Comparison of ENCODE assay signal across 27 cellular contexts in the genomic region with DNA sequence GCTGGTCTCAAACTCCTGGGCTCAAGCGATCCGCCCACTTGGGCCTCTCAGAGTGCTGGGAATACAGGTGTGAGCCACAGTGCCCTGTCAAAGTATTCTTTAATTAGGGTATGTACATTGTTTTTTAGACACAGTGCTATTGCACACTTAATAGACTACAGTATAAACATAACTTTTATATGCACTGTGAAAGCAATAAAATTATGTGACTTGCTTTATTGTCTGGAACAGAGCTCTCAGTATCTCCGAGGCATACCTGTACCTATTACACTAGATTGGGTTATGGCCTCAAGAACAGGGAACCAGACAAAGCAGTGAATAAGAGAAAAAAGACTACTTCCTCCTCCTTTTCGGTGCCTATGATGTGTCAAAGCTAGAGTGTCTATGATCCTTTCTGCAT. TPM values are rescaled to one million over a fixed set of nuclear protein-coding genes. Genes with fewer than 3 reads are reported as not detected.
"Had no signal": no experiment of that assay in that cellular context is flagged by ENCODE, and none has a peak within 500 bp of the region (broad histone marks: within the 10 kb centered on the region; RNA-seq: fewer than 3 reads in every experiment).

No MANE protein-coding gene starts in this region.

- H3K4me2 ChIP-seq: SK-N-SH had no signal

- DNase-seq: activated CD4-positive, alpha-beta T cell treated with anti-CD3 and anti-CD28 coated beads for 48 hours; activated CD4-positive, alpha-beta T cell treated with anti-CD3 and anti-CD28 coated beads, Interleukin-2, amount 50 U/mL, for 4 hours; activated CD4-positive, CD25-positive, alpha-beta regulatory T cell treated with anti-CD3 and anti-CD28 coated beads, Interleukin-2, amount 50 U/mL, for 72 hours; activated CD8-positive, alpha-beta memory T cell treated with anti-CD3 and anti-CD28 coated beads, Interleukin-2, amount 50 U/mL, for 48 hours; activated CD8-positive, alpha-beta T cell treated with anti-CD3 and anti-CD28 coated beads, Interleukin-2, amount 10 ng/mL, durations not matched to agents 7 days and 5 days; activated naive CD4-positive, alpha-beta T cell treated with anti-CD3 and anti-CD28 coated beads, Interleukin-2, amount 50 U/mL, for 16 hours; activated naive CD8-positive, alpha-beta T cell treated with anti-CD3 and anti-CD28 coated beads, Interleukin-2, amount 10 ng/mL, durations not matched to agents 7 days and 5 days; activated T-cell treated with anti-CD3 and anti-CD28 coated beads, Interleukin-2, amount 50 U/mL, for 1 hour; adrenal gland; aorta; caudate nucleus; NCI-H1092 treated with DMSO at 0.1 percent for 48 hours; NCI-H1417 treated with DMSO at 0.1 percent for 48 hours; NCI-H1694; NCI-H2029; NCI-H345; NCI-H510A; NCI-H526 treated with DMSO at 0.1 percent for 48 hours; NCI-H82; Peyer's patch; Right ventricle myocardium superior; SJCRH30; SK-N-SH; SW 1271 had no signal

- H3K9me3 ChIP-seq: adrenal gland, breast epithelium, Peyer's patch, SJCRH30, SK-N-SH had no signal

- H3K27ac ChIP-seq: adrenal gland, breast epithelium, Peyer's patch, RWPE1, SJCRH30 had no signal

- H3K4me3 ChIP-seq: adrenal gland, breast epithelium, Peyer's patch, SJCRH30 had no signal

- H3K36me3 ChIP-seq: adrenal gland, breast epithelium, Peyer's patch, SJCRH30 had no signal

- H3K9me2 ChIP-seq: SK-N-SH had no signal

- H3K9ac ChIP-seq: SK-N-SH had no signal

- H3K27me3 ChIP-seq: adrenal gland, breast epithelium, Peyer's patch, SJCRH30 had no signal

- H3K4me1 ChIP-seq: adrenal gland, breast epithelium, Peyer's patch had no signal

RNA-seq across cellular contexts. Expression of a gene that starts 13.1 kb away (rescaled TPM):
- total RNA-seq: activated CD8-positive, alpha-beta T cell treated with anti-CD3 and anti-CD28 coated beads, Interleukin-2, amount 10 ng/mL, durations not matched to agents 7 days and 5 days; activated naive CD8-positive, alpha-beta T cell treated with anti-CD3 and anti-CD28 coated beads, Interleukin-2, amount 10 ng/mL, durations not matched to agents 7 days and 5 days; Right ventricle myocardium superior; SJCRH30; T-helper 1 cell treated with Interleukin-12 subunit alpha and Interleukin-12 subunit beta and Interleukin-4 antibody, amounts not matched to agents 30 ng/mL and 1 ng/mL, for 36 hours had no signal
